14 cellular contexts compared by ENCODE assay signal in genomic region chr6:151387581-151387980, GRCh38.
DNase-seq lines count a peak whose midpoint lies in the region; ATAC-seq and TF ChIP-seq lines count a peak whose summit lies in the region.
"Had no signal": no experiment of that assay in that cellular context is flagged by ENCODE, and none has a peak within 500 bp of the region (broad histone marks: within the 10 kb centered on the region; RNA-seq: fewer than 3 reads in every experiment).

No MANE protein-coding gene starts in this region.

- TF ChIP-seq CTCF in VCaP (conservative IDR thresholded peaks at IDR 0.05): no peak
- no peak for TF ChIP-seq CTCF in fibroblast of pulmonary artery (IDR thresholded peaks at IDR 0.05; ENCODE audit: low read length, missing control alignments)

- peak overlapping the region; percentile 24 for H3K4me3 Mint-ChIP-seq in T-helper 2 cell treated with Interferon-gamma antibody and Interleukin-4, amounts not matched to agents 5 μg/mL and 100 μg/mL, for 36 hours

- H3K9me3 Mint-ChIP-seq in T-helper 2 cell treated with Interferon-gamma antibody and Interleukin-4, amounts not matched to agents 5 μg/mL and 100 μg/mL, for 36 hours: no peaks in the 10 kb centered on the region

- peak overlapping the region; percentile 36 for H3K27ac Mint-ChIP-seq in T-helper 2 cell treated with Interferon-gamma antibody and Interleukin-4, amounts not matched to agents 5 μg/mL and 100 μg/mL, for 36 hours

- peak overlapping the region; percentile 99 for H3K27ac ChIP-seq in VCaP

- no peak for DNase-seq in T-helper 2 cell treated with Interferon-gamma antibody and Interleukin-4, amounts not matched to agents 5 μg/mL and 100 μg/mL, for 36 hours (ENCODE audit: low spot score)
- DNase-seq in T-helper 2 cell (no peak), fibroblast of pulmonary artery (ENCODE audit: low read depth) (peak; percentile 43), skeletal muscle cell (ENCODE audit: low read depth) (peak; percentile 29), NCI-H2107 treated with DMSO at 0.1 percent for 48 hours (lab: John Stamatoyannopoulos, UW; ENCODE audit: unreplicated experiment) (no peak)
- DNase-seq: 8988T, activated T-cell treated with anti-CD3 and anti-CD28 coated beads for 4 hours, cerebellar nuclear complex, DND-41, NCI-H187 treated with DMSO at 0.1 percent for 48 hours had no signal

- H3K27me3 Mint-ChIP-seq in T-helper 2 cell treated with Interferon-gamma antibody and Interleukin-4, amounts not matched to agents 5 μg/mL and 100 μg/mL, for 36 hours (ENCODE audit: low read depth): no peaks in the 10 kb centered on the region

- ATAC-seq in HG03565 (IDR thresholded peaks at IDR 0.05; ENCODE audit: unreplicated experiment) (no peak), HG03520 (IDR thresholded peaks at IDR 0.05; ENCODE audit: unreplicated experiment) (no peak)

- H3K4me3 ChIP-seq in fibroblast of pulmonary artery (replicated peaks; ENCODE audit: low read depth, low read length) (no peak overlapping the region), skeletal muscle cell (ENCODE audit: low read depth, low read length) (no peak overlapping the region)
- H3K4me3 ChIP-seq: lung had no signal

- peaks cover 24% of the 10 kb centered on the region for H3K36me3 Mint-ChIP-seq in T-helper 2 cell treated with Interferon-gamma antibody and Interleukin-4, amounts not matched to agents 5 μg/mL and 100 μg/mL, for 36 hours (ENCODE audit: low read depth)

- H3K4me1 Mint-ChIP-seq in T-helper 2 cell treated with Interferon-gamma antibody and Interleukin-4, amounts not matched to agents 5 μg/mL and 100 μg/mL, for 36 hours (ENCODE audit: low read depth): peaks cover 47% of the 10 kb centered on the region

Comparison
In these comparisons a context has a peak if more than half of its experiments do, and no peak if none do; other contexts are left out.
1. DNase-seq: peak in fibroblast of pulmonary artery (single experiment) and skeletal muscle cell (single experiment); none in T-helper 2 cell treated with Interferon-gamma antibody and Interleukin-4, amounts not matched to agents 5 μg/mL and 100 μg/mL, for 36 hours (single experiment), T-helper 2 cell (0 of 5) and NCI-H2107 treated with DMSO at 0.1 percent for 48 hours (single experiment).